ENCODE assay signal across 14 cellular contexts in the genomic region with DNA sequence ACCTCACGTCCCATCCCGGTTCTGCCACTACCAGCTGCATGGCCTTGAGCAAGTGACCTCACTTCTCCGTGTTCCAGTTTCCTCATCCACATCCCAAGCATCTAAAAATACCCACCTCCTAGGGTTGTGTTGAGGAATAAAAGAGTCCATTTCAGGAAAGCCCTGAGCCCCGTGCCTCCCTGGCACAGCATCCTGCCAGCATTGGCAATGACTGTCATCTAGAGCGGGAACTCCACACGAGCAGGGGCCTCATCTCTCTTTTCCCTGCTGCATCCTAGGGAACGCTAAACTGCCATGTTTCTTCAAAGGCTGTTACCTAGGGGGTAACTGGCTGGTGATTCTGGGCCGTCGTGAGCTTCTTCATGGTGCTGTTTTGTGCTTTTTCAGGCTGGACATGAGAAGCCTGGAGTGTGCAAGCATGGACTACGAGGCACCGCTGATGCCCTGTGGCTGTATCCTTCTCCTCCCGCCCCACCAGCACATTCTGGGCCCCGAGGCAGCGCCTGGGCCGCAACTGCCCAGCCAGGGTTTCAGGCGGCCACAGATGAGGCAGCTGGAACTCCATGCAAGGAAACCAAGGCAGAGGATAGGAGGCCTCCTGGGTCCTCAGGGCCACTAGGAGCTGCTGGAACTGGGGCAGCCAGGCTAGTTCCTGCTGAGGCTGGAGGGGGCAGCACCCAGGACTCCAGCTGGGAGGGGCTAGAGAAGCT.
"Had no signal": no experiment of that assay in that cellular context is flagged by ENCODE, and none has a peak within 500 bp of the region (broad histone marks: within the 10 kb centered on the region; RNA-seq: fewer than 3 reads in every experiment).

No MANE protein-coding gene starts in this region.

- H3K4me3 Mint-ChIP-seq: activated CD8-positive, alpha-beta T cell treated with anti-CD3 and anti-CD28 coated beads for 36 hours; activated naive CD8-positive, alpha-beta T cell treated with anti-CD3 and anti-CD28 coated beads, Interleukin-2, amount 50 U/mL, for 24 hours; dendritic cell treated with granulocyte-macrophage colony-stimulating factor and Interleukin-4, amounts not matched to agents 40 ng/mL and 50 ng/mL, for 4 days; T-cell had no signal

- H3K4me1 ChIP-seq: body of pancreas, tibial nerve had no signal

- H3K27me3 ChIP-seq: body of pancreas, ovary, tibial nerve had no signal

- H3K27me3 Mint-ChIP-seq: activated CD8-positive, alpha-beta T cell treated with anti-CD3 and anti-CD28 coated beads for 36 hours; activated naive CD8-positive, alpha-beta T cell treated with anti-CD3 and anti-CD28 coated beads, Interleukin-2, amount 50 U/mL, for 24 hours; dendritic cell treated with granulocyte-macrophage colony-stimulating factor and Interleukin-4, amounts not matched to agents 40 ng/mL and 50 ng/mL, for 4 days; T-cell had no signal

- H3K27ac Mint-ChIP-seq: activated CD8-positive, alpha-beta T cell treated with anti-CD3 and anti-CD28 coated beads for 36 hours; activated naive CD8-positive, alpha-beta T cell treated with anti-CD3 and anti-CD28 coated beads, Interleukin-2, amount 50 U/mL, for 24 hours; dendritic cell treated with granulocyte-macrophage colony-stimulating factor and Interleukin-4, amounts not matched to agents 40 ng/mL and 50 ng/mL, for 4 days; T-cell had no signal

- DNase-seq: activated CD8-positive, alpha-beta memory T cell treated with anti-CD3 and anti-CD28 coated beads, Interleukin-2, amount 50 U/mL, for 4 hours; activated CD8-positive, alpha-beta T cell treated with anti-CD3 and anti-CD28 coated beads for 36 hours; activated naive CD4-positive, alpha-beta T cell treated with Interleukin-2 at 50 U/mL for 16 hours; activated naive CD8-positive, alpha-beta T cell treated with anti-CD3 and anti-CD28 coated beads, Interleukin-2, amount 50 U/mL, for 24 hours; body of pancreas; erythroblast; hippocampal formation; ovary; stimulated activated CD4-positive, alpha-beta T cell treated with anti-CD3 and anti-CD28 coated beads, Interleukin-4, amount 100 ng/mL, for 1 hour; T-cell had no signal

- H3K9me3 Mint-ChIP-seq: activated CD8-positive, alpha-beta T cell treated with anti-CD3 and anti-CD28 coated beads for 36 hours; activated naive CD8-positive, alpha-beta T cell treated with anti-CD3 and anti-CD28 coated beads, Interleukin-2, amount 50 U/mL, for 24 hours; dendritic cell treated with granulocyte-macrophage colony-stimulating factor and Interleukin-4, amounts not matched to agents 40 ng/mL and 50 ng/mL, for 4 days; T-cell had no signal

- H3K27ac ChIP-seq: body of pancreas, ovary, SK-N-MC, tibial nerve, VCaP had no signal

- H3K36me3 ChIP-seq: ovary had no signal

- H3K9me3 ChIP-seq: body of pancreas, ovary, tibial nerve had no signal

- H3K4me3 ChIP-seq: body of pancreas, ovary, SK-N-MC, tibial nerve had no signal

- ATAC-seq: activated CD8-positive, alpha-beta T cell treated with anti-CD3 and anti-CD28 coated beads for 36 hours; activated naive CD8-positive, alpha-beta T cell treated with anti-CD3 and anti-CD28 coated beads, Interleukin-2, amount 50 U/mL, for 24 hours; body of pancreas; T-cell had no signal

- H3K4me1 Mint-ChIP-seq: activated naive CD8-positive, alpha-beta T cell treated with anti-CD3 and anti-CD28 coated beads, Interleukin-2, amount 50 U/mL, for 24 hours; T-cell had no signal
